Comparison of ENCODE assay signal across 2 cellular contexts in genomic region chr5:171413153-171413910, GRCh38.
A peak's percentile ranks its signal among the peaks of the same experiment; 100 is the strongest.
TF ChIP-seq lines count a peak whose summit lies in the region.

No MANE protein-coding gene starts in this region.

TF ChIP-seq in A549, 52 proteins besides CTCF, POLR2A, EP300 and RAD21:
- TF ChIP-seq FOSB (CRISPR knock-in tag; IDR thresholded peaks at IDR 0.05) (peak; percentile 57; the same call in 1 of the 2 replicates), POLR2AphosphoS2 (conservative IDR thresholded peaks at IDR 0.05; ENCODE audit: low read length) (peak; percentile 86; the same call in 1 of the 2 replicates), RARB (CRISPR knock-in tag; IDR thresholded peaks at IDR 0.05) (0 out of 2 replicates have a peak, but pooled peaks have one; percentile 46), HOXA7 (CRISPR knock-in tag; IDR thresholded peaks at IDR 0.05) (peak; percentile 58; the same call in 1 of the 2 replicates), ELK1 (IDR thresholded peaks at IDR 0.05; ENCODE audit: low read depth, low read length) (no peak), TFCP2L1 (CRISPR knock-in tag; IDR thresholded peaks at IDR 0.05) (0 out of 2 replicates have a peak, but pooled peaks have one; percentile 57), ZFP36 (IDR thresholded peaks at IDR 0.05; ENCODE audit: borderline replicate concordance, partially characterized antibody) (no peak), GATA3 (IDR thresholded peaks at IDR 0.05; ENCODE audit: borderline replicate concordance) (no peak)

TF ChIP-seq in K562, 482 proteins besides CTCF, POLR2A, EP300 and RAD21:
- TF ChIP-seq BRF1 (IDR thresholded peaks at IDR 0.05; ENCODE audit: borderline replicate concordance, extremely low read depth, insufficient read length) = no peak
- TF ChIP-seq ETV1 (tag; conservative IDR thresholded peaks at IDR 0.05; ENCODE audit: low read depth) = no peak
- TF ChIP-seq SUPT5H (IDR thresholded peaks at IDR 0.05) = peak; percentile 63
- 0 out of 2 replicates have a peak, but pooled peaks have one; percentile 21 for TF ChIP-seq PHTF2 (CRISPR knock-in tag; IDR thresholded peaks at IDR 0.05)
- TF ChIP-seq SP1 (CRISPR knock-in tag; IDR thresholded peaks at IDR 0.05) = no peak
- TF ChIP-seq POLR2AphosphoS5 (IDR thresholded peaks at IDR 0.05; ENCODE audit: control insufficient read depth, insufficient read depth, low read depth, low read length) = peak; percentile 57; the same call in 1 of the 2 replicates
- TF ChIP-seq PML (IDR thresholded peaks at IDR 0.05; ENCODE audit: low read length) = 0 out of 2 replicates have a peak, but pooled peaks have one; percentile 40
